8 cellular contexts compared by ENCODE assay signal in the genomic region with DNA sequence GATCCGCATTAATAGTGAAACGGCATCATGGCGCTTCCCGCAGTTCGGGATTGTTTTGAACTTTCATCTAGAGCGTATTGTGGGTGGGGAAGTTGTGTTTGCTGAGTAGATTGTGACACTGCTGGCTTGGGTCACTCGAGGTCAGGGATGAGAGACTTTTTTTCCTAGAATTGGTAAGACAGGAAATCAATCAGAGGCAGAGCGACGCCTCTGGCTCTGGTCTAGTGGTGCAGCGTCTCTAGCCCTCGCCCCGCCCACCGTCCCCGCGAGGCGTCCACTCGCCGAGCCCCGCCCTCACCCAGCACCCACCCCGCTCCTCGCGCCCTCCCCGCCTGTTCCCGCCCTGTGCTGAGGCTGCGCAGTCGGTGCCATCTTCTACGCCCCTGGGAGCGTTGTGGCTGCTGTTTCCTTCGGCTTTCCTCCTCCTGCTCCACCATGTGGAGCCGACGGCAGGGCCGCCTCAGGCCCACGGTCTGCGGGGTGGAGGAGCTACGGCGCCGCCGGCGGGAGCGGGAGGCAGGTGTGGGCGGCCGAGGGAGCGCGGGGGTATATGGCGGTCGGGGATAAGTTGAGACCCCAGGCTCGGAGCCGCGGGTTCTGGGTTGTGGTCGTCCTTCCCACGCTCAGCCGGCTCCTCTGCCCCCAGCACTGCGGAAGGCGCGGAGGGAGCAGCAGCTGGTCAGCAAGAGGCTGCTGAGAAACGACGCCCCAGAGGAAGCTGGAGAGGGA. TPM values are rescaled to one million over a fixed set of nuclear protein-coding genes. Genes with fewer than 3 reads are reported as not detected.
DNase-seq lines count a peak whose midpoint lies in the region; ATAC-seq and TF ChIP-seq lines count a peak whose summit lies in the region.

A gene (plus strand): TSS at position 359 of the 729 bp plus-strand sequence. CDS start 77 bp downstream, at position 436.

- POLR2A ChIA-PET in WTC11 (lab: Charles Lee), result interaction anchor here (0.9 to 2.9 kb wide), 4 partner anchors 9 to 92 kb away, joined by 4 to 11 read pairs (median 6); a partner anchor contains a TSS

- peak within 1 kb of the TSS; percentile 88 for H3K4me3 Mint-ChIP-seq in WTC11

- ATAC-seq in GM18907 (IDR thresholded peaks at IDR 0.05; ENCODE audit: unreplicated experiment) (peak; percentile 93), HG03159 (IDR thresholded peaks at IDR 0.05; ENCODE audit: unreplicated experiment) (peak; percentile 84), WTC11 (peak; percentile 97)

- DNase-seq in AG08395 (ENCODE audit: low spot score) (peak; percentile 100), NCI-H2227 treated with DMSO at 0.1 percent for 48 hours (lab: John Stamatoyannopoulos, UW) (peak; percentile 80), WTC11 (ENCODE audit: low spot score) (peak; percentile 96), cardiac fibroblast (ENCODE audit: low read depth in 2 of 2) (peak; percentile 97), inferior parietal cortex (ENCODE audit: extremely low spot score) (peak; percentile 92)
- peak; percentile 91 to 98 for DNase-seq in stimulated activated CD4-positive, alpha-beta T cell treated with anti-CD3 and anti-CD28 coated beads, Interleukin-12 subunit alpha, Interleukin-12 subunit beta, amount 100 ng/mL, for 24 hours (ENCODE audit: low read depth in 2 of 2)

- TF ChIP-seq CTCF in WTC11 (IDR thresholded peaks at IDR 0.05), result no peak
- TF ChIP-seq CTCF in cardiac fibroblast (IDR thresholded peaks at IDR 0.05; ENCODE audit: low read depth, low read length), result peak; percentile 59

- peaks cover 2% of the 10 kb centered on the region; the same call in 1 of the 2 replicates for H3K27me3 Mint-ChIP-seq in WTC11 (ENCODE audit: low read depth)

- H3K36me3 Mint-ChIP-seq in WTC11, result peaks cover 19% of the 10 kb centered on the region

- H3K27ac Mint-ChIP-seq in WTC11, result peak within 1 kb of the TSS; percentile 87

- peaks cover 7% of the 10 kb centered on the region for H3K9me3 Mint-ChIP-seq in WTC11

- peak within 1 kb of the TSS; percentile 81 to 82 for H3K4me3 ChIP-seq in cardiac fibroblast (replicated peaks in 1 of 2; ENCODE audit: low read depth in 2 of 2, low read length in 2 of 2)

- peaks cover 17% of the 10 kb centered on the region for H3K4me1 Mint-ChIP-seq in WTC11

- CTCF ChIA-PET in WTC11 (lab: Charles Lee), result interaction anchor here (0.7 to 2.3 kb wide), 7 partner anchors 8 to 396 kb away, joined by 3 to 19 read pairs (median 3); a partner anchor contains a TSS

TF ChIP-seq in WTC11, 78 proteins besides CTCF, POLR2A, EP300 and RAD21 (continues in another document):
- TF ChIP-seq ZNF138 (CRISPR knock-in tag; conservative IDR thresholded peaks at IDR 0.05), result no peak; the same call in 1 of the 2 replicates
- TF ChIP-seq ZBTB21 (CRISPR knock-in tag; IDR thresholded peaks at IDR 0.05; ENCODE audit: borderline replicate concordance), result no peak
- TF ChIP-seq MXD4 (CRISPR knock-in tag; IDR thresholded peaks at IDR 0.05; ENCODE audit: borderline replicate concordance), result no peak
- no peak for TF ChIP-seq ZNF121 (CRISPR knock-in tag; IDR thresholded peaks at IDR 0.05)
- TF ChIP-seq NFE2L1 (CRISPR knock-in tag; IDR thresholded peaks at IDR 0.05), result 0 out of 2 replicates have a peak, but pooled peaks have one; percentile 16
- TF ChIP-seq FOXP1 (CRISPR knock-in tag; IDR thresholded peaks at IDR 0.05; ENCODE audit: borderline replicate concordance), result peak; percentile 70; the same call in 1 of the 2 replicates
- TF ChIP-seq, protein P1, sequence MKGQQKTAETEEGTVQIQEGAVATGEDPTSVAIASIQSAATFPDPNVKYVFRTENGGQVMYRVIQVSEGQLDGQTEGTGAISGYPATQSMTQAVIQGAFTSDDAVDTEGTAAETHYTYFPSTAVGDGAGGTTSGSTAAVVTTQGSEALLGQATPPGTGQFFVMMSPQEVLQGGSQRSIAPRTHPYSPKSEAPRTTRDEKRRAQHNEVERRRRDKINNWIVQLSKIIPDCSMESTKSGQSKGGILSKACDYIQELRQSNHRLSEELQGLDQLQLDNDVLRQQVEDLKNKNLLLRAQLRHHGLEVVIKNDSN (CRISPR knock-in tag; IDR thresholded peaks at IDR 0.05), result no peak
- TF ChIP-seq SMAD3 (CRISPR knock-in tag; IDR thresholded peaks at IDR 0.05; ENCODE audit: borderline replicate concordance), result 0 out of 2 replicates have a peak, but pooled peaks have one; percentile 19
- TF ChIP-seq, protein P2, sequence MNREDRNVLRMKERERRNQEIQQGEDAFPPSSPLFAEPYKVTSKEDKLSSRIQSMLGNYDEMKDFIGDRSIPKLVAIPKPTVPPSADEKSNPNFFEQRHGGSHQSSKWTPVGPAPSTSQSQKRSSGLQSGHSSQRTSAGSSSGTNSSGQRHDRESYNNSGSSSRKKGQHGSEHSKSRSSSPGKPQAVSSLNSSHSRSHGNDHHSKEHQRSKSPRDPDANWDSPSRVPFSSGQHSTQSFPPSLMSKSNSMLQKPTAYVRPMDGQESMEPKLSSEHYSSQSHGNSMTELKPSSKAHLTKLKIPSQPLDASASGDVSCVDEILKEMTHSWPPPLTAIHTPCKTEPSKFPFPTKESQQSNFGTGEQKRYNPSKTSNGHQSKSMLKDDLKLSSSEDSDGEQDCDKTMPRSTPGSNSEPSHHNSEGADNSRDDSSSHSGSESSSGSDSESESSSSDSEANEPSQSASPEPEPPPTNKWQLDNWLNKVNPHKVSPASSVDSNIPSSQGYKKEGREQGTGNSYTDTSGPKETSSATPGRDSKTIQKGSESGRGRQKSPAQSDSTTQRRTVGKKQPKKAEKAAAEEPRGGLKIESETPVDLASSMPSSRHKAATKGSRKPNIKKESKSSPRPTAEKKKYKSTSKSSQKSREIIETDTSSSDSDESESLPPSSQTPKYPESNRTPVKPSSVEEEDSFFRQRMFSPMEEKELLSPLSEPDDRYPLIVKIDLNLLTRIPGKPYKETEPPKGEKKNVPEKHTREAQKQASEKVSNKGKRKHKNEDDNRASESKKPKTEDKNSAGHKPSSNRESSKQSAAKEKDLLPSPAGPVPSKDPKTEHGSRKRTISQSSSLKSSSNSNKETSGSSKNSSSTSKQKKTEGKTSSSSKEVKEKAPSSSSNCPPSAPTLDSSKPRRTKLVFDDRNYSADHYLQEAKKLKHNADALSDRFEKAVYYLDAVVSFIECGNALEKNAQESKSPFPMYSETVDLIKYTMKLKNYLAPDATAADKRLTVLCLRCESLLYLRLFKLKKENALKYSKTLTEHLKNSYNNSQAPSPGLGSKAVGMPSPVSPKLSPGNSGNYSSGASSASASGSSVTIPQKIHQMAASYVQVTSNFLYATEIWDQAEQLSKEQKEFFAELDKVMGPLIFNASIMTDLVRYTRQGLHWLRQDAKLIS (CRISPR knock-in tag; IDR thresholded peaks at IDR 0.05; ENCODE audit: borderline replicate concordance), result no peak
- TF ChIP-seq JUN (CRISPR knock-in tag; IDR thresholded peaks at IDR 0.05), result peak; percentile 73; the same call in 1 of the 2 replicates
- TF ChIP-seq IRF2 (CRISPR knock-in tag; IDR thresholded peaks at IDR 0.05; ENCODE audit: borderline replicate concordance, low read depth), result no peak
- TF ChIP-seq FOXK1 (CRISPR knock-in tag; IDR thresholded peaks at IDR 0.05), result peak; percentile 77
- no peak for TF ChIP-seq ESRRA (CRISPR knock-in tag; IDR thresholded peaks at IDR 0.05; ENCODE audit: borderline replicate concordance)
- 0 out of 2 replicates have a peak, but pooled peaks have one; percentile 56 for TF ChIP-seq CBFB (CRISPR knock-in tag; IDR thresholded peaks at IDR 0.05; ENCODE audit: low read depth)
- TF ChIP-seq ETV6 (CRISPR knock-in tag; IDR thresholded peaks at IDR 0.05), result peak; percentile 83
- TF ChIP-seq, protein P3, sequence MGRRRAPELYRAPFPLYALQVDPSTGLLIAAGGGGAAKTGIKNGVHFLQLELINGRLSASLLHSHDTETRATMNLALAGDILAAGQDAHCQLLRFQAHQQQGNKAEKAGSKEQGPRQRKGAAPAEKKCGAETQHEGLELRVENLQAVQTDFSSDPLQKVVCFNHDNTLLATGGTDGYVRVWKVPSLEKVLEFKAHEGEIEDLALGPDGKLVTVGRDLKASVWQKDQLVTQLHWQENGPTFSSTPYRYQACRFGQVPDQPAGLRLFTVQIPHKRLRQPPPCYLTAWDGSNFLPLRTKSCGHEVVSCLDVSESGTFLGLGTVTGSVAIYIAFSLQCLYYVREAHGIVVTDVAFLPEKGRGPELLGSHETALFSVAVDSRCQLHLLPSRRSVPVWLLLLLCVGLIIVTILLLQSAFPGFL (CRISPR knock-in tag; IDR thresholded peaks at IDR 0.05; ENCODE audit: borderline replicate concordance), result no peak
- TF ChIP-seq, protein P4, sequence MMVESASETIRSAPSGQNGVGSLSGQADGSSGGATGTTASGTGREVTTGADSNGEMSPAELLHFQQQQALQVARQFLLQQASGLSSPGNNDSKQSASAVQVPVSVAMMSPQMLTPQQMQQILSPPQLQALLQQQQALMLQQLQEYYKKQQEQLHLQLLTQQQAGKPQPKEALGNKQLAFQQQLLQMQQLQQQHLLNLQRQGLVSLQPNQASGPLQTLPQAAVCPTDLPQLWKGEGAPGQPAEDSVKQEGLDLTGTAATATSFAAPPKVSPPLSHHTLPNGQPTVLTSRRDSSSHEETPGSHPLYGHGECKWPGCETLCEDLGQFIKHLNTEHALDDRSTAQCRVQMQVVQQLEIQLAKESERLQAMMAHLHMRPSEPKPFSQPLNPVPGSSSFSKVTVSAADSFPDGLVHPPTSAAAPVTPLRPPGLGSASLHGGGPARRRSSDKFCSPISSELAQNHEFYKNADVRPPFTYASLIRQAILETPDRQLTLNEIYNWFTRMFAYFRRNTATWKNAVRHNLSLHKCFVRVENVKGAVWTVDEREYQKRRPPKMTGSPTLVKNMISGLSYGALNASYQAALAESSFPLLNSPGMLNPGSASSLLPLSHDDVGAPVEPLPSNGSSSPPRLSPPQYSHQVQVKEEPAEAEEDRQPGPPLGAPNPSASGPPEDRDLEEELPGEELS (CRISPR knock-in tag; IDR thresholded peaks at IDR 0.05), result peak; percentile 56; the same call in 1 of the 2 replicates
- TF ChIP-seq, protein P5, sequence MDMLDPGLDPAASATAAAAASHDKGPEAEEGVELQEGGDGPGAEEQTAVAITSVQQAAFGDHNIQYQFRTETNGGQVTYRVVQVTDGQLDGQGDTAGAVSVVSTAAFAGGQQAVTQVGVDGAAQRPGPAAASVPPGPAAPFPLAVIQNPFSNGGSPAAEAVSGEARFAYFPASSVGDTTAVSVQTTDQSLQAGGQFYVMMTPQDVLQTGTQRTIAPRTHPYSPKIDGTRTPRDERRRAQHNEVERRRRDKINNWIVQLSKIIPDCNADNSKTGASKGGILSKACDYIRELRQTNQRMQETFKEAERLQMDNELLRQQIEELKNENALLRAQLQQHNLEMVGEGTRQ (CRISPR knock-in tag; IDR thresholded peaks at IDR 0.05), result no peak
- TF ChIP-seq RELA (CRISPR knock-in tag; IDR thresholded peaks at IDR 0.05; ENCODE audit: borderline replicate concordance), result no peak

RNA-seq across cellular contexts. Expression of the gene that starts here (rescaled TPM):
- 28.7 to 32.6 TPM (median 32.2 TPM) in 3 replicates for total RNA-seq in WTC11 (2021)

Comparison
In these comparisons a context has a peak if more than half of its experiments do, and no peak if none do; other contexts are left out.
1. Peak in every context shown above with its lines: DNase-seq, ATAC-seq and H3K4me3 ChIP-seq.